ENCODE assay signal across 20 cellular contexts in the genomic region with DNA sequence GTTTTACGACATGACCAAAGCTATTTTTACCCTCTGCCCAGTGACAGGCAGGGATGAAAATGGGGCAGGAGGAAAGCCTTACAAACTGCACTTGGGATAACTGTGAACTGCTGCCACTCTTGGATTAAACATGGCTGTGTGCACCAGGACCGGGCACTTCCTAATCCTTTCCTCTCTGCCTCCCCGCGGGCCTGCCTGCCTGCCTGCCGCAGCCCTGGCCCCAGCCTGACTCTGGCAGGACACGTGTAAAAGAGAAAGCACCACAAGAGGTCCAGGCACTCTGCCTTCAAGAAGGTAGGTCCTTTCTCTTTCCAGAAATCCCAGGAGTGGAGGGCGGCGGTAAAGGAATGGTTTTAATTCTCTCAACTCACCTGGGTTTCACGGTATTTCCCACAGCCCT. TPM values are rescaled to one million over a fixed set of nuclear protein-coding genes. Genes with fewer than 3 reads are reported as not detected.
DNase-seq lines count a peak whose midpoint lies in the region; ATAC-seq and TF ChIP-seq lines count a peak whose summit lies in the region.
"Had no signal": no experiment of that assay in that cellular context is flagged by ENCODE, and none has a peak within 500 bp of the region (broad histone marks: within the 10 kb centered on the region; RNA-seq: fewer than 3 reads in every experiment).

No MANE protein-coding gene starts in this region.

- POLR2A ChIA-PET in SK-N-SH (lab: Yijun Ruan, JAX): no interaction called here

- no peak overlapping the region for H2AFZ ChIP-seq in SK-N-SH (ENCODE audit: low read depth)
- H2AFZ ChIP-seq in hepatocyte: no peak overlapping the region

- H4K20me1 ChIP-seq in SK-N-SH (ENCODE audit: insufficient read depth) (peaks cover 39% of the 10 kb centered on the region), hepatocyte (ENCODE audit: insufficient read depth, poor library complexity, severe bottlenecking) (peaks cover 3% of the 10 kb centered on the region)

- ATAC-seq in SK-N-SH treated with all-trans-retinoic acid at 6 μM for 48 hours: no peak
- ATAC-seq: activated CD4-positive, alpha-beta T cell treated with anti-CD3 and anti-CD28 coated beads for 36 hours; left ventricle myocardium superior; PC-3; right cardiac atrium had no signal

- CTCF ChIA-PET in SK-N-SH (lab: Yijun Ruan, JAX): interaction anchor here (0.8 kb wide), 1 partner anchor 661 kb away, joined by 3 read pairs; no protein-coding TSS in a partner anchor

- H3K9ac ChIP-seq in SK-N-SH (no peak overlapping the region), rectal smooth muscle tissue (ENCODE audit: low read length) (no peak overlapping the region)

- H3K27me3 ChIP-seq in SK-N-SH (ENCODE audit: insufficient read depth) (no peaks in the 10 kb centered on the region), hepatocyte (peaks cover 48% of the 10 kb centered on the region), rectal smooth muscle tissue (ENCODE audit: control insufficient read depth, insufficient read depth, low read length) (no peaks in the 10 kb centered on the region)

- no peaks in the 10 kb centered on the region for H3K9me2 ChIP-seq in SK-N-SH
- H3K9me2 ChIP-seq in hepatocyte (replicated peaks; ENCODE audit: insufficient read depth): no peaks in the 10 kb centered on the region

- H3K27ac ChIP-seq in SK-N-SH (ENCODE audit: low read depth in 2 of 2, low read length in 1 of 2): peak overlapping the region in 1 of 2 experiments; percentile 56; a peak in 2 of 4 replicates
- no peak overlapping the region for H3K27ac ChIP-seq in hepatocyte
- H3K27ac ChIP-seq in rectal smooth muscle tissue (ENCODE audit: low read depth, low read length): peak overlapping the region; percentile 44
- H3K27ac ChIP-seq: cardiac muscle cell had no signal

- H3K9me3 ChIP-seq in SK-N-SH (no peaks in the 10 kb centered on the region), hepatocyte (ENCODE audit: low read depth) (no peaks in the 10 kb centered on the region)

- no peak overlapping the region for H3K4me3 ChIP-seq in SK-N-SH (ENCODE audit: low read depth in 2 of 2, low read length in 1 of 2)
- no peak overlapping the region for H3K4me3 ChIP-seq in hepatocyte
- no peak overlapping the region for H3K4me3 ChIP-seq in rectal smooth muscle tissue (ENCODE audit: low read length)
- H3K4me3 ChIP-seq: cardiac muscle cell had no signal

- no peak overlapping the region for H3K4me2 ChIP-seq in SK-N-SH
- peak overlapping the region; percentile 19 for H3K4me2 ChIP-seq in hepatocyte

- H3K4me1 ChIP-seq in SK-N-SH (ENCODE audit: control insufficient read depth in 1 of 2, insufficient read depth in 2 of 2, low read depth in 1 of 2, low read length in 1 of 2) (peaks cover 45 to 60% of the 10 kb centered on the region in 2 experiments), hepatocyte (ENCODE audit: insufficient read depth) (peaks cover 18% of the 10 kb centered on the region), rectal smooth muscle tissue (ENCODE audit: control insufficient read depth, insufficient read depth, low read length) (peaks cover 26% of the 10 kb centered on the region)

- TF ChIP-seq CTCF in SK-N-SH (IDR thresholded peaks at IDR 0.05) (no peak), hepatocyte (IDR thresholded peaks at IDR 0.05; ENCODE audit: poor library complexity) (no peak)

- no peak for TF ChIP-seq RAD21 in SK-N-SH (IDR thresholded peaks at IDR 0.05; ENCODE audit: low read length)

- WGBS in SK-N-SH (ENCODE audit: low lambda C conversion rate): 67% methylated on average over 9 of the region's 9 CpGs
- WGBS in hepatocyte (ENCODE audit: low lambda C conversion rate, missing lambda C conversion rate): 48% methylated on average over 9 of the region's 9 CpGs

- H3K36me3 ChIP-seq in SK-N-SH (replicated peaks in 1 of 2; ENCODE audit: control insufficient read depth in 1 of 2, insufficient read depth in 2 of 2, low read length in 1 of 2): peaks cover 0 to 3% of the 10 kb centered on the region in 2 experiments
- H3K36me3 ChIP-seq in hepatocyte (replicated peaks; ENCODE audit: insufficient read depth, low read depth): no peaks in the 10 kb centered on the region
- H3K36me3 ChIP-seq in rectal smooth muscle tissue (ENCODE audit: control insufficient read depth, insufficient read depth, low read length): no peaks in the 10 kb centered on the region
- H3K36me3 ChIP-seq: cardiac muscle cell had no signal

- H3F3A ChIP-seq in SK-N-SH (replicated peaks; ENCODE audit: insufficient read depth): peaks cover 4% of the 10 kb centered on the region

- no peak for TF ChIP-seq EP300 in SK-N-SH (IDR thresholded peaks at IDR 0.05; ENCODE audit: borderline replicate concordance in 1 of 2, low read depth in 1 of 2, low read length in 1 of 2)

- DNase-seq in SK-N-SH: peak; percentile 37
- DNase-seq in hepatocyte (ENCODE audit: low spot score): no peak
- DNase-seq in NCI-H1092 treated with DMSO at 0.1 percent for 48 hours (lab: John Stamatoyannopoulos, UW): no peak
- no peak for DNase-seq in NCI-H524 treated with DMSO at 0.1 percent for 48 hours (lab: John Stamatoyannopoulos, UW)
- no peak for DNase-seq in HK-2 (ENCODE audit: unreplicated experiment)
- DNase-seq in activated CD4-positive, alpha-beta T cell treated with anti-CD3 and anti-CD28 coated beads, Interleukin-2, amount 50 U/mL, for 48 hours: no peak
- DNase-seq: activated CD4-positive, alpha-beta T cell treated with anti-CD3 and anti-CD28 coated beads for 36 hours; activated naive CD4-positive, alpha-beta T cell treated with Interleukin-2 at 50 U/mL for 16 hours; activated T-cell treated with anti-CD3 and anti-CD28 coated beads, Interleukin-2, amount 50 U/mL, for 48 hours; amniotic stem cell; DND-41; Kasumi-1; left ventricle myocardium superior; NCI-H187; PC-3; right cardiac atrium; SHP77 had no signal

- H3K79me2 ChIP-seq in SK-N-SH (ENCODE audit: insufficient read depth) (peaks cover 85% of the 10 kb centered on the region), hepatocyte (peaks cover 76% of the 10 kb centered on the region)

TF ChIP-seq in SK-N-SH, 30 proteins besides CTCF, POLR2A, EP300 and RAD21:
- TF ChIP-seq FOXM1 (IDR thresholded peaks at IDR 0.05; ENCODE audit: low read depth): no peak
- TF ChIP-seq, protein P1, sequence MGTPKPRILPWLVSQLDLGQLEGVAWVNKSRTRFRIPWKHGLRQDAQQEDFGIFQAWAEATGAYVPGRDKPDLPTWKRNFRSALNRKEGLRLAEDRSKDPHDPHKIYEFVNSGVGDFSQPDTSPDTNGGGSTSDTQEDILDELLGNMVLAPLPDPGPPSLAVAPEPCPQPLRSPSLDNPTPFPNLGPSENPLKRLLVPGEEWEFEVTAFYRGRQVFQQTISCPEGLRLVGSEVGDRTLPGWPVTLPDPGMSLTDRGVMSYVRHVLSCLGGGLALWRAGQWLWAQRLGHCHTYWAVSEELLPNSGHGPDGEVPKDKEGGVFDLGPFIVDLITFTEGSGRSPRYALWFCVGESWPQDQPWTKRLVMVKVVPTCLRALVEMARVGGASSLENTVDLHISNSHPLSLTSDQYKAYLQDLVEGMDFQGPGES (IDR thresholded peaks at IDR 0.05; ENCODE audit: low read depth, low read length): no peak
- TF ChIP-seq MXI1 (IDR thresholded peaks at IDR 0.05; ENCODE audit: low read depth, low read length): peak; percentile 82; the same call in 1 of the 2 replicates

TF ChIP-seq in SK-N-SH treated with all-trans-retinoic acid at 6 μM for 48 hours, 23 proteins besides CTCF, POLR2A, EP300 and RAD21 (continues in another document):
- TF ChIP-seq, protein P2, sequence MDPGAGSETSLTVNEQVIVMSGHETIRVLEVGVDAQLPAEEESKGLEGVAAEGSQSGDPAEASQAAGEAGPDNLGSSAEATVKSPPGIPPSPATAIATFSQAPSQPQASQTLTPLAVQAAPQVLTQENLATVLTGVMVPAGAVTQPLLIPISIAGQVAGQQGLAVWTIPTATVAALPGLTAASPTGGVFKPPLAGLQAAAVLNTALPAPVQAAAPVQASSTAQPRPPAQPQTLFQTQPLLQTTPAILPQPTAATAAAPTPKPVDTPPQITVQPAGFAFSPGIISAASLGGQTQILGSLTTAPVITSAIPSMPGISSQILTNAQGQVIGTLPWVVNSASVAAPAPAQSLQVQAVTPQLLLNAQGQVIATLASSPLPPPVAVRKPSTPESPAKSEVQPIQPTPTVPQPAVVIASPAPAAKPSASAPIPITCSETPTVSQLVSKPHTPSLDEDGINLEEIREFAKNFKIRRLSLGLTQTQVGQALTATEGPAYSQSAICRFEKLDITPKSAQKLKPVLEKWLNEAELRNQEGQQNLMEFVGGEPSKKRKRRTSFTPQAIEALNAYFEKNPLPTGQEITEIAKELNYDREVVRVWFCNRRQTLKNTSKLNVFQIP (CRISPR knock-in tag; IDR thresholded peaks at IDR 0.05; ENCODE audit: borderline replicate concordance, low read depth): no peak
- TF ChIP-seq, protein P3, sequence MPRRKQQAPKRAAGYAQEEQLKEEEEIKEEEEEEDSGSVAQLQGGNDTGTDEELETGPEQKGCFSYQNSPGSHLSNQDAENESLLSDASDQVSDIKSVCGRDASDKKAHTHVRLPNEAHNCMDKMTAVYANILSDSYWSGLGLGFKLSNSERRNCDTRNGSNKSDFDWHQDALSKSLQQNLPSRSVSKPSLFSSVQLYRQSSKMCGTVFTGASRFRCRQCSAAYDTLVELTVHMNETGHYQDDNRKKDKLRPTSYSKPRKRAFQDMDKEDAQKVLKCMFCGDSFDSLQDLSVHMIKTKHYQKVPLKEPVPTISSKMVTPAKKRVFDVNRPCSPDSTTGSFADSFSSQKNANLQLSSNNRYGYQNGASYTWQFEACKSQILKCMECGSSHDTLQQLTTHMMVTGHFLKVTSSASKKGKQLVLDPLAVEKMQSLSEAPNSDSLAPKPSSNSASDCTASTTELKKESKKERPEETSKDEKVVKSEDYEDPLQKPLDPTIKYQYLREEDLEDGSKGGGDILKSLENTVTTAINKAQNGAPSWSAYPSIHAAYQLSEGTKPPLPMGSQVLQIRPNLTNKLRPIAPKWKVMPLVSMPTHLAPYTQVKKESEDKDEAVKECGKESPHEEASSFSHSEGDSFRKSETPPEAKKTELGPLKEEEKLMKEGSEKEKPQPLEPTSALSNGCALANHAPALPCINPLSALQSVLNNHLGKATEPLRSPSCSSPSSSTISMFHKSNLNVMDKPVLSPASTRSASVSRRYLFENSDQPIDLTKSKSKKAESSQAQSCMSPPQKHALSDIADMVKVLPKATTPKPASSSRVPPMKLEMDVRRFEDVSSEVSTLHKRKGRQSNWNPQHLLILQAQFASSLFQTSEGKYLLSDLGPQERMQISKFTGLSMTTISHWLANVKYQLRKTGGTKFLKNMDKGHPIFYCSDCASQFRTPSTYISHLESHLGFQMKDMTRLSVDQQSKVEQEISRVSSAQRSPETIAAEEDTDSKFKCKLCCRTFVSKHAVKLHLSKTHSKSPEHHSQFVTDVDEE (CRISPR knock-in tag; IDR thresholded peaks at IDR 0.05): no peak
- TF ChIP-seq BACH2 (CRISPR knock-in tag; IDR thresholded peaks at IDR 0.05; ENCODE audit: borderline replicate concordance) (no peak), PPARA (CRISPR knock-in tag; IDR thresholded peaks at IDR 0.05; ENCODE audit: borderline replicate concordance) (no peak), ESRRG (CRISPR knock-in tag; IDR thresholded peaks at IDR 0.05) (no peak), ZNF565 (CRISPR knock-in tag; conservative IDR thresholded peaks at IDR 0.05; ENCODE audit: low read depth) (no peak)

RNA-seq across cellular contexts. Expression of a gene that starts 4.8 kb away (rescaled TPM):
- polyA plus RNA-seq in SK-N-SH (2012; rRNA removed): 3.0 and 3.3 TPM in 2 replicates
- 2.5 and 2.8 TPM in 2 replicates for polyA plus RNA-seq in SK-N-SH (2012; cell fraction: cytosol; rRNA removed)
- 13.7 and 14.0 TPM in 2 replicates for polyA plus RNA-seq in SK-N-SH (2012; cell fraction: nucleus; rRNA removed)
- total RNA-seq in hepatocyte: 4.9 and 5.7 TPM in 2 replicates
- 5.3 and 5.7 TPM in 2 replicates for polyA plus RNA-seq in hepatocyte
